Comparison of ENCODE assay signal across 10 cellular contexts in genomic region chr9:91900057-91900816, GRCh38. TPM values are rescaled to one million over a fixed set of nuclear protein-coding genes. Genes with fewer than 3 reads are reported as not detected.
DNase-seq lines count a peak whose midpoint lies in the region; ATAC-seq and TF ChIP-seq lines count a peak whose summit lies in the region.
"Had no signal": no experiment of that assay in that cellular context is flagged by ENCODE, and none has a peak within 500 bp of the region (broad histone marks: within the 10 kb centered on the region; RNA-seq: fewer than 3 reads in every experiment).

No MANE protein-coding gene starts in this region.

- TF ChIP-seq POLR2A in esophagus muscularis mucosa (IDR thresholded peaks at IDR 0.05; ENCODE audit: low read depth), result no peak

- TF ChIP-seq EP300 in esophagus muscularis mucosa (IDR thresholded peaks at IDR 0.05), result no peak

- H3K27me3 ChIP-seq in BLaER1 (no peaks in the 10 kb centered on the region), esophagus muscularis mucosa (no peaks in the 10 kb centered on the region)

- H3K36me3 Mint-ChIP-seq in nephron (ENCODE audit: low read depth), result no peaks in the 10 kb centered on the region
- H3K36me3 Mint-ChIP-seq in activated CD8-positive, alpha-beta T cell treated with anti-CD3 and anti-CD28 coated beads for 36 hours (ENCODE audit: low read depth), result no peaks in the 10 kb centered on the region

- DNase-seq in NCI-H345 (lab: John Stamatoyannopoulos, UW), result peak; percentile 47
- DNase-seq in esophagus muscularis mucosa (ENCODE audit: extremely low spot score), result peak; percentile 91
- DNase-seq in NOMO-1 (lab: John Stamatoyannopoulos, UW; ENCODE audit: unreplicated experiment in 2 of 2), result no peak
- no peak for DNase-seq in activated CD8-positive, alpha-beta T cell treated with anti-CD3 and anti-CD28 coated beads for 36 hours
- DNase-seq in stimulated activated CD4-positive, alpha-beta T cell treated with anti-CD3 and anti-CD28 coated beads, Interleukin-15, amount 100 ng/mL, for 24 hours, result no peak
- DNase-seq: hippocampal formation, NCI-H2081 had no signal

- H3K27ac Mint-ChIP-seq in nephron, result peak overlapping the region in 2 of 3 experiments; percentile 74 to 93
- H3K27ac Mint-ChIP-seq in activated CD8-positive, alpha-beta T cell treated with anti-CD3 and anti-CD28 coated beads for 36 hours, result no peak overlapping the region

- POLR2A ChIA-PET in activated CD8-positive, alpha-beta T cell treated with anti-CD3 and anti-CD28 coated beads for 36 hours (lab: Charles Lee), result no interaction called here

- H3K36me3 ChIP-seq in BLaER1 (no peaks in the 10 kb centered on the region), esophagus muscularis mucosa (no peaks in the 10 kb centered on the region)

- H4K20me1 ChIP-seq in BLaER1, result no peaks in the 10 kb centered on the region

- no peak for ATAC-seq in HG02798 (IDR thresholded peaks at IDR 0.05; ENCODE audit: poor library complexity, unreplicated experiment)
- no peak for ATAC-seq in activated CD8-positive, alpha-beta T cell treated with anti-CD3 and anti-CD28 coated beads for 36 hours

- H3K4me1 Mint-ChIP-seq in nephron, result peaks cover 75% of the 10 kb centered on the region
- H3K4me1 Mint-ChIP-seq in activated CD8-positive, alpha-beta T cell treated with anti-CD3 and anti-CD28 coated beads for 36 hours (ENCODE audit: low read depth), result no peaks in the 10 kb centered on the region

- intact Hi-C loops in esophagus muscularis mucosa (cut with DNase I), result loop anchor here (5.0 kb wide), 1 partner anchor 37 kb away; no protein-coding TSS in a partner anchor
- intact Hi-C loops in activated CD8-positive, alpha-beta T cell treated with anti-CD3 and anti-CD28 coated beads for 36 hours (cut with micrococcal nuclease), result no loop called here

- peak overlapping the region; percentile 30; the same call in 1 of the 2 replicates for H3K27ac ChIP-seq in BLaER1
- H3K27ac ChIP-seq in esophagus muscularis mucosa (replicated peaks in 1 of 4), result peak overlapping the region; percentile 34 to 88 (median 64)

- H3K9me3 Mint-ChIP-seq in nephron, result no peaks in the 10 kb centered on the region
- H3K9me3 Mint-ChIP-seq in activated CD8-positive, alpha-beta T cell treated with anti-CD3 and anti-CD28 coated beads for 36 hours, result no peaks in the 10 kb centered on the region

- no peak for TF ChIP-seq CTCF in esophagus muscularis mucosa (IDR thresholded peaks at IDR 0.05)
- TF ChIP-seq CTCF in nephron (IDR thresholded peaks at IDR 0.05; ENCODE audit: unreplicated experiment in 3 of 3), result no peak
- TF ChIP-seq CTCF in activated CD8-positive, alpha-beta T cell treated with anti-CD3 and anti-CD28 coated beads for 36 hours (IDR thresholded peaks at IDR 0.05), result no peak

- H3K9me3 ChIP-seq in BLaER1 (no peaks in the 10 kb centered on the region), esophagus muscularis mucosa (no peaks in the 10 kb centered on the region)

- H3K4me3 Mint-ChIP-seq in nephron, result peak overlapping the region in 2 of 3 experiments; percentile 49 to 54
- H3K4me3 Mint-ChIP-seq in activated CD8-positive, alpha-beta T cell treated with anti-CD3 and anti-CD28 coated beads for 36 hours, result no peak overlapping the region

- peak overlapping the region; percentile 78 for H3K4me2 ChIP-seq in BLaER1

- CTCF ChIA-PET in activated CD8-positive, alpha-beta T cell treated with anti-CD3 and anti-CD28 coated beads for 36 hours (lab: Charles Lee), result no interaction called here

- 41% methylated on average over 15 of the region's 32 CpGs for WGBS in esophagus muscularis mucosa

- H3K27me3 Mint-ChIP-seq in nephron (ENCODE audit: low read depth), result no peaks in the 10 kb centered on the region
- H3K27me3 Mint-ChIP-seq in activated CD8-positive, alpha-beta T cell treated with anti-CD3 and anti-CD28 coated beads for 36 hours, result peaks cover 6% of the 10 kb centered on the region

- H3K4me1 ChIP-seq in BLaER1 (peaks cover 89% of the 10 kb centered on the region), esophagus muscularis mucosa (peaks cover 28 to 96% (median 95%) of the 10 kb centered on the region in 4 donors)

- no peak overlapping the region for H3K9ac ChIP-seq in BLaER1

- no peak overlapping the region for H3K4me3 ChIP-seq in BLaER1
- peak overlapping the region in 3 of 4 donors; percentile 1 to 12 (median 9) for H3K4me3 ChIP-seq in esophagus muscularis mucosa

RNA-seq across cellular contexts. Expression of gene ROR2, which starts 49.8 kb away (rescaled TPM):
- 10 to 100 TPM; 37.4 to 71.8 (median 59.4) TPM for total RNA-seq in esophagus muscularis mucosa
- total RNA-seq in activated CD8-positive, alpha-beta T cell treated with anti-CD3 and anti-CD28 coated beads for 36 hours, result not detected

Comparison
In these comparisons a context has a peak if more than half of its experiments do, and no peak if none do; other contexts are left out.
1. DNase-seq: peak in NCI-H345 (single experiment) and esophagus muscularis mucosa (single experiment); none in NOMO-1 (0 of 2), activated CD8-positive, alpha-beta T cell treated with anti-CD3 and anti-CD28 coated beads for 36 hours (single experiment) and stimulated activated CD4-positive, alpha-beta T cell treated with anti-CD3 and anti-CD28 coated beads, Interleukin-15, amount 100 ng/mL, for 24 hours (single experiment).
2. RNA of gene ROR2, which starts 49.8 kb away (total RNA-seq): 37.4 to 71.8 TPM in esophagus muscularis mucosa; not detected in activated CD8-positive, alpha-beta T cell treated with anti-CD3 and anti-CD28 coated beads for 36 hours; every median in the first group is over 10 times any median in the second.